ENCODE assay signal across 7 cellular contexts in genomic region chr1:200708161-200708560, GRCh38.
"Had no signal": no experiment of that assay in that cellular context is flagged by ENCODE, and none has a peak within 500 bp of the region (broad histone marks: within the 10 kb centered on the region; RNA-seq: fewer than 3 reads in every experiment).

No MANE protein-coding gene starts in this region.

- H3K4me2 ChIP-seq: GM23338 had no signal

- H3K27ac ChIP-seq: GM23248 had no signal

- H3K4me3 ChIP-seq: GM23248, GM23338, HAP-1 had no signal

- H3K36me3 ChIP-seq: HAP-1 had no signal

- H2AFZ ChIP-seq: GM23248 had no signal

- H3K9me3 ChIP-seq: HAP-1 had no signal

- DNase-seq: GOT3, H7, H9, HCEC 1CT had no signal

- H3K4me1 ChIP-seq: HAP-1 had no signal

- H3K9ac ChIP-seq: GM23248 had no signal
